ENCODE assay signal across 8 cellular contexts in genomic region chr1:221740941-221741363, GRCh38. TPM values are rescaled to one million over a fixed set of nuclear protein-coding genes. Genes with fewer than 3 reads are reported as not detected.
DNase-seq lines count a peak whose midpoint lies in the region; ATAC-seq, FAIRE-seq and TF ChIP-seq lines count a peak whose summit lies in the region.

No MANE protein-coding gene starts in this region.

- peaks cover 4% of the 10 kb centered on the region for H3K9me3 Mint-ChIP-seq in activated CD8-positive, alpha-beta memory T cell treated with anti-CD3 and anti-CD28 coated beads, Interleukin-2, amount 10 ng/mL, durations not matched to agents 7 days and 5 days (ENCODE audit: low read depth)

- no peaks in the 10 kb centered on the region for H3K27me3 ChIP-seq in small intestine (ENCODE audit: control insufficient read depth in 2 of 2, insufficient read depth in 2 of 2, low read length in 2 of 2)

- H3K36me3 Mint-ChIP-seq in activated CD8-positive, alpha-beta memory T cell treated with anti-CD3 and anti-CD28 coated beads, Interleukin-2, amount 10 ng/mL, durations not matched to agents 7 days and 5 days: peaks cover 41% of the 10 kb centered on the region

- no peaks in the 10 kb centered on the region for H3K36me3 ChIP-seq in small intestine (ENCODE audit: control insufficient read depth in 2 of 2, insufficient read depth in 2 of 2, low read length in 2 of 2)

- no peak overlapping the region for H3K4me3 Mint-ChIP-seq in activated CD8-positive, alpha-beta memory T cell treated with anti-CD3 and anti-CD28 coated beads, Interleukin-2, amount 10 ng/mL, durations not matched to agents 7 days and 5 days

- no peak for TF ChIP-seq CTCF in foreskin fibroblast (IDR thresholded peaks at IDR 0.05; ENCODE audit: low read depth, low read length)

- no peak for FAIRE-seq in small intestine (lab: Jason Lieb, UNC)

- CTCF ChIA-PET in activated CD8-positive, alpha-beta memory T cell treated with anti-CD3 and anti-CD28 coated beads, Interleukin-2, amount 10 ng/mL, durations not matched to agents 7 days and 5 days (lab: Charles Lee): interaction anchor here (0.8 to 7.1 kb wide), 17 partner anchors 9 to 714 kb away, joined by 3 to 92 read pairs (median 7); no protein-coding TSS in a partner anchor

- H3K27me3 Mint-ChIP-seq in activated CD8-positive, alpha-beta memory T cell treated with anti-CD3 and anti-CD28 coated beads, Interleukin-2, amount 10 ng/mL, durations not matched to agents 7 days and 5 days: no peaks in the 10 kb centered on the region

- H3K4me1 ChIP-seq in small intestine (ENCODE audit: control insufficient read depth in 2 of 2, insufficient read depth in 1 of 2, low read depth in 1 of 2, low read length in 1 of 2): peaks cover 4 to 9% of the 10 kb centered on the region in 2 donors

- peak; percentile 57 for DNase-seq in activated CD8-positive, alpha-beta memory T cell treated with anti-CD3 and anti-CD28 coated beads, Interleukin-2, amount 10 ng/mL, durations not matched to agents 7 days and 5 days
- DNase-seq in activated CD8-positive, alpha-beta memory T cell treated with anti-CD3 and anti-CD28 coated beads for 24 hours: no peak
- peak; percentile 18 for DNase-seq in activated CD4-positive, alpha-beta T cell treated with anti-CD3 and anti-CD28 coated beads, Interleukin-2, amount 50 U/mL, for 1 hour
- DNase-seq in foreskin fibroblast (no peak), small intestine (peak; percentile 25), cortex of kidney (lab: John Stamatoyannopoulos, UW) (no peak)

- no peak for ATAC-seq in activated CD8-positive, alpha-beta memory T cell treated with anti-CD3 and anti-CD28 coated beads, Interleukin-2, amount 10 ng/mL, durations not matched to agents 7 days and 5 days
- no peak for ATAC-seq in HG03025 (IDR thresholded peaks at IDR 0.05; ENCODE audit: low FRiP score, unreplicated experiment)
- no peak for ATAC-seq in GM21825 (IDR thresholded peaks at IDR 0.05; ENCODE audit: unreplicated experiment)

- H3K27ac ChIP-seq in small intestine (ENCODE audit: low read depth in 1 of 2, low read length in 1 of 2): peak overlapping the region; percentile 61 to 94

- H3K9me3 ChIP-seq in small intestine (ENCODE audit: control insufficient read depth, low read depth): no peaks in the 10 kb centered on the region

- H3K4me3 ChIP-seq in foreskin fibroblast (ENCODE audit: low read depth in 1 of 2, low read length in 2 of 2) (peak overlapping the region; percentile 76 to 84), small intestine (ENCODE audit: low read depth in 1 of 2, low read length in 2 of 2) (peak overlapping the region; percentile 51 to 60)

- H3K27ac Mint-ChIP-seq in activated CD8-positive, alpha-beta memory T cell treated with anti-CD3 and anti-CD28 coated beads, Interleukin-2, amount 10 ng/mL, durations not matched to agents 7 days and 5 days: no peak overlapping the region

- 0 to 1% (median 0%) methylated on average over 27 of the region's 27 CpGs for WGBS in small intestine, 3 donors

- H3K4me1 Mint-ChIP-seq in activated CD8-positive, alpha-beta memory T cell treated with anti-CD3 and anti-CD28 coated beads, Interleukin-2, amount 10 ng/mL, durations not matched to agents 7 days and 5 days: peaks cover 37% of the 10 kb centered on the region

RNA-seq across cellular contexts. Expression of gene DUSP10, which starts 0.9 kb away (rescaled TPM):
- total RNA-seq in activated CD8-positive, alpha-beta memory T cell treated with anti-CD3 and anti-CD28 coated beads, Interleukin-2, amount 10 ng/mL, durations not matched to agents 7 days and 5 days: 10 to 100 TPM; 14.3 to 46.3 TPM
- 1 to 10 TPM; 1.1 to 2.8 (median 1.4) TPM for polyA plus RNA-seq in small intestine

Comparison
In these comparisons a context has a peak if more than half of its experiments do, and no peak if none do; other contexts are left out.
1. DNase-seq: peak in activated CD8-positive, alpha-beta memory T cell treated with anti-CD3 and anti-CD28 coated beads, Interleukin-2, amount 10 ng/mL, durations not matched to agents 7 days and 5 days (single experiment), activated CD4-positive, alpha-beta T cell treated with anti-CD3 and anti-CD28 coated beads, Interleukin-2, amount 50 U/mL, for 1 hour (single experiment) and small intestine (single experiment); none in activated CD8-positive, alpha-beta memory T cell treated with anti-CD3 and anti-CD28 coated beads for 24 hours (single experiment), foreskin fibroblast (0 of 2) and cortex of kidney (single experiment).